In the genomic region with DNA sequence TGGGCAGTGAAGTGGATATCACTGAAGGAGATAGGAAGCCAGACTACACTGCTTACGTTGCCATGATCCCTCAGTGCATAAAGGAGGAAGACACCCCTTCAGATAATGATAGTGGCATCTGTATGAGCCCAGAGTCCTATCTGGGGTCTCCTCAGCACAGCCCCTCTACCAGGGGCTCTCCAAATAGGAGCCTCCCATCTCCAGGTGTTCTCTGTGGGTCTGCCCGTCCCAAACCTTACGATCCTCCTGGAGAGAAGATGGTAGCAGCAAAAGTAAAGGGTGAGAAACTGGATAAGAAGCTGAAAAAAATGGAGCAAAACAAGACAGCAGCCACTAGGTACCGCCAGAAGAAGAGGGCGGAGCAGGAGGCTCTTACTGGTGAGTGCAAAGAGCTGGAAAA, we compare ENCODE assay signal across 8 cellular contexts. TPM values are rescaled to one million over a fixed set of nuclear protein-coding genes. Genes with fewer than 3 reads are reported as not detected.
DNase-seq lines count a peak whose midpoint lies in the region; ATAC-seq and TF ChIP-seq lines count a peak whose summit lies in the region.
"Not testable (repeated sequence)": the region's sequence is repeated elsewhere in the genome, so short reads cannot be mapped to it uniquely, and the experiment has no call there.

No MANE protein-coding gene starts in this region.

- POLR2A ChIA-PET in A673 (lab: Charles Lee; ENCODE audit: low non-redundant PET): interaction anchor here (1.4 kb wide), 1 partner anchor 20 kb away, joined by 5 read pairs; a partner anchor contains a TSS
- POLR2A ChIA-PET in naive thymus-derived CD4-positive, alpha-beta T cell (lab: Charles Lee): interaction anchor here (0.9 to 6.1 kb wide), 12 partner anchors 9 to 522 kb away, joined by 3 to 105 read pairs (median 8); a partner anchor contains a TSS

- H3K27me3 ChIP-seq in A673 (replicated peaks; ENCODE audit: insufficient read depth, low read depth, low read length, poor library complexity); GM23338 (ENCODE audit: insufficient read depth); Peyer's patch; dorsolateral prefrontal cortex; right atrium auricular region; naive thymus-derived CD4-positive, alpha-beta T cell (ENCODE audit: control insufficient read depth in 2 of 2, insufficient read depth in 2 of 2, low read length in 2 of 2); spleen (replicated peaks in 1 of 7): not testable (repeated sequence)

- H3K27ac Mint-ChIP-seq in GM23338: peak overlapping the region; percentile 100
- H3K27ac Mint-ChIP-seq in activated T-helper 2 cell treated with anti-CD3 and anti-CD28 coated beads, Interferon-gamma antibody, Interleukin-2, Interleukin-4, amounts not matched to agents 10 μg/mL and 5 μg/mL and 100 μg/mL, durations not matched to agents 14 hours and 24 hours and 36 hours: peak overlapping the region; percentile 98
- peak overlapping the region; percentile 69 to 98 (median 95) for H3K27ac Mint-ChIP-seq in naive thymus-derived CD4-positive, alpha-beta T cell

- TF ChIP-seq POLR2A in Peyer's patch (IDR thresholded peaks at IDR 0.05); spleen (IDR thresholded peaks at IDR 0.05): not testable (repeated sequence)

- H3K4me1 Mint-ChIP-seq in GM23338: peaks cover 38% of the 10 kb centered on the region
- peaks cover 51% of the 10 kb centered on the region for H3K4me1 Mint-ChIP-seq in activated T-helper 2 cell treated with anti-CD3 and anti-CD28 coated beads, Interferon-gamma antibody, Interleukin-2, Interleukin-4, amounts not matched to agents 10 μg/mL and 5 μg/mL and 100 μg/mL, durations not matched to agents 14 hours and 24 hours and 36 hours (ENCODE audit: low read depth)
- peaks cover 42 to 71% (median 56%) of the 10 kb centered on the region in 7 donors for H3K4me1 Mint-ChIP-seq in naive thymus-derived CD4-positive, alpha-beta T cell

- H3K27me3 Mint-ChIP-seq in GM23338 (ENCODE audit: insufficient read depth, low read depth, poor library complexity): peaks cover 49% of the 10 kb centered on the region
- not testable (repeated sequence) for H3K27me3 Mint-ChIP-seq in activated T-helper 2 cell treated with anti-CD3 and anti-CD28 coated beads, Interferon-gamma antibody, Interleukin-2, Interleukin-4, amounts not matched to agents 10 μg/mL and 5 μg/mL and 100 μg/mL, durations not matched to agents 14 hours and 24 hours and 36 hours (ENCODE audit: low read depth); naive thymus-derived CD4-positive, alpha-beta T cell

- not testable (repeated sequence) for BruUV-seq in A673 (replicated peaks; lab: Mats Ljungman, UMichigan)

- 25 to 48% (median 29%) methylated on average over 5 of the region's 5 CpGs for WGBS in spleen, 5 donors

- CTCF ChIA-PET in A673 (lab: Charles Lee): not testable (repeated sequence)
- CTCF ChIA-PET in naive thymus-derived CD4-positive, alpha-beta T cell (lab: Charles Lee): interaction anchor here (0.7 to 1.5 kb wide), 4 partner anchors 7 to 111 kb away, joined by 4 to 5 read pairs (median 4); no protein-coding TSS in a partner anchor

- not testable (repeated sequence) for H2AFZ ChIP-seq in GM23338

- peak overlapping the region; percentile 96 for H3K4me2 ChIP-seq in GM23338

- peaks cover 11% of the 10 kb centered on the region; the same call in 2 of the 3 replicates for H3K9me3 Mint-ChIP-seq in GM23338
- H3K9me3 Mint-ChIP-seq in activated T-helper 2 cell treated with anti-CD3 and anti-CD28 coated beads, Interferon-gamma antibody, Interleukin-2, Interleukin-4, amounts not matched to agents 10 μg/mL and 5 μg/mL and 100 μg/mL, durations not matched to agents 14 hours and 24 hours and 36 hours: not testable (repeated sequence)
- peaks cover 0 to 17% (median 0%) of the 10 kb centered on the region in 11 donors for H3K9me3 Mint-ChIP-seq in naive thymus-derived CD4-positive, alpha-beta T cell

- DNase-seq in A673 (ENCODE audit: low spot score); GM23338 (ENCODE audit: low spot score); Peyer's patch; activated T-helper 2 cell treated with anti-CD3 and anti-CD28 coated beads, Interferon-gamma antibody, Interleukin-2, Interleukin-4, amounts not matched to agents 10 μg/mL and 5 μg/mL and 100 μg/mL, durations not matched to agents 14 hours and 24 hours and 36 hours (ENCODE audit: low spot score); dorsolateral prefrontal cortex; right atrium auricular region (ENCODE audit: low spot score); spleen: not testable (repeated sequence)
- peak in 1 of 9 donors; percentile 14 for DNase-seq in naive thymus-derived CD4-positive, alpha-beta T cell

- peaks cover 37% of the 10 kb centered on the region for H4K20me1 ChIP-seq in GM23338 (replicated peaks; ENCODE audit: insufficient read depth)

- H3K4me3 ChIP-seq in A673 (ENCODE audit: low read depth, low read length, poor library complexity, severe bottlenecking): peak overlapping the region; percentile 97
- peak overlapping the region; percentile 97 for H3K4me3 ChIP-seq in GM23338
- peak overlapping the region; percentile 96 to 100 (median 98) for H3K4me3 ChIP-seq in Peyer's patch
- H3K4me3 ChIP-seq in dorsolateral prefrontal cortex: peak overlapping the region in 58 of 59 donors; percentile 18 to 100 (median 99)
- H3K4me3 ChIP-seq in right atrium auricular region: peak overlapping the region; percentile 100
- H3K4me3 ChIP-seq in naive thymus-derived CD4-positive, alpha-beta T cell (ENCODE audit: low read length): peak overlapping the region; percentile 96
- H3K4me3 ChIP-seq in spleen: peak overlapping the region; percentile 82 to 100 (median 100)

- H3K4me3 Mint-ChIP-seq in GM23338: peak overlapping the region; percentile 92
- peak overlapping the region; percentile 96 for H3K4me3 Mint-ChIP-seq in activated T-helper 2 cell treated with anti-CD3 and anti-CD28 coated beads, Interferon-gamma antibody, Interleukin-2, Interleukin-4, amounts not matched to agents 10 μg/mL and 5 μg/mL and 100 μg/mL, durations not matched to agents 14 hours and 24 hours and 36 hours (ENCODE audit: low read depth)
- peak overlapping the region; percentile 83 to 99 (median 96) for H3K4me3 Mint-ChIP-seq in naive thymus-derived CD4-positive, alpha-beta T cell

- not testable (repeated sequence) for H3K9me2 ChIP-seq in GM23338 (ENCODE audit: insufficient read depth)

- not testable (repeated sequence) for TF ChIP-seq CTCF in A673 (conservative IDR thresholded peaks at IDR 0.05; ENCODE audit: low read depth, low read length); GM23338 (conservative IDR thresholded peaks at IDR 0.05; ENCODE audit: low read depth in 2 of 2); Peyer's patch (IDR thresholded peaks at IDR 0.05); dorsolateral prefrontal cortex (IDR thresholded peaks at IDR 0.05 in 54 of 56, conservative IDR thresholded peaks at IDR 0.05 in 2 of 56; ENCODE audit: low read depth in 1 of 56, partially characterized antibody in 56 of 56); right atrium auricular region (IDR thresholded peaks at IDR 0.05); spleen (IDR thresholded peaks at IDR 0.05 in 8 of 11, conservative IDR thresholded peaks at IDR 0.05 in 3 of 11)

- H3K27ac ChIP-seq in A673 (ENCODE audit: low read depth, low read length, poor library complexity, severe bottlenecking): peak overlapping the region; percentile 99
- H3K27ac ChIP-seq in GM23338 (ENCODE audit: low read depth): peak overlapping the region; percentile 100; the same call in 1 of the 2 replicates
- H3K27ac ChIP-seq in Peyer's patch: peak overlapping the region; percentile 97 to 99 (median 98)
- peak overlapping the region in 46 of 59 donors; percentile 3 to 100 (median 99) for H3K27ac ChIP-seq in dorsolateral prefrontal cortex
- H3K27ac ChIP-seq in right atrium auricular region: peak overlapping the region; percentile 99 to 100
- H3K27ac ChIP-seq in naive thymus-derived CD4-positive, alpha-beta T cell (ENCODE audit: low read depth, low read length): peak overlapping the region; percentile 84
- peak overlapping the region; percentile 13 to 99 (median 98) for H3K27ac ChIP-seq in spleen

- peaks cover 27% of the 10 kb centered on the region for H3K79me2 ChIP-seq in GM23338 (replicated peaks; ENCODE audit: insufficient read depth)

- H3K4me1 ChIP-seq in A673 (ENCODE audit: insufficient read depth, low read length, poor library complexity, severe bottlenecking): peaks cover 20% of the 10 kb centered on the region
- H3K4me1 ChIP-seq in GM23338 (ENCODE audit: insufficient read depth): peaks cover 26% of the 10 kb centered on the region
- peaks cover 0 to 50% (median 27%) of the 10 kb centered on the region in 4 donors for H3K4me1 ChIP-seq in Peyer's patch
- H3K4me1 ChIP-seq in right atrium auricular region: peaks cover 0 to 59% of the 10 kb centered on the region in 2 donors
- peaks cover 32 to 46% of the 10 kb centered on the region in 2 donors for H3K4me1 ChIP-seq in naive thymus-derived CD4-positive, alpha-beta T cell (ENCODE audit: control insufficient read depth in 2 of 2, insufficient read depth in 2 of 2, low read length in 2 of 2)
- peaks cover 51 to 82% (median 75%) of the 10 kb centered on the region in 6 donors for H3K4me1 ChIP-seq in spleen

- peaks cover 60% of the 10 kb centered on the region for H3F3A ChIP-seq in GM23338 (replicated peaks; ENCODE audit: low read depth)

- H3K36me3 ChIP-seq in A673 (ENCODE audit: insufficient read depth, low read length, poor library complexity, severe bottlenecking) (peaks cover 54% of the 10 kb centered on the region), GM23338 (ENCODE audit: insufficient read depth) (peaks cover 21% of the 10 kb centered on the region), Peyer's patch (peaks cover 0 to 40% (median 0%) of the 10 kb centered on the region in 3 donors), right atrium auricular region (peaks cover 53% of the 10 kb centered on the region), spleen (peaks cover 0 to 60% (median 46%) of the 10 kb centered on the region in 6 donors)
- peaks cover 0 to 50% (median 9%) of the 10 kb centered on the region in 3 experiments for H3K36me3 ChIP-seq in naive thymus-derived CD4-positive, alpha-beta T cell (ENCODE audit: control insufficient read depth in 2 of 3, insufficient read depth in 3 of 3, low read length in 3 of 3)

- H3K9me3 ChIP-seq in A673 (ENCODE audit: low read depth, low read length, poor library complexity, severe bottlenecking); Peyer's patch; right atrium auricular region; naive thymus-derived CD4-positive, alpha-beta T cell (ENCODE audit: control insufficient read depth in 2 of 3, low read length in 3 of 3); spleen: not testable (repeated sequence)

- not testable (repeated sequence) for ATAC-seq in GM23338; naive thymus-derived CD4-positive, alpha-beta T cell

- H3K36me3 Mint-ChIP-seq in GM23338 (ENCODE audit: low read depth): peaks cover 67% of the 10 kb centered on the region
- H3K36me3 Mint-ChIP-seq in activated T-helper 2 cell treated with anti-CD3 and anti-CD28 coated beads, Interferon-gamma antibody, Interleukin-2, Interleukin-4, amounts not matched to agents 10 μg/mL and 5 μg/mL and 100 μg/mL, durations not matched to agents 14 hours and 24 hours and 36 hours (ENCODE audit: low read depth): peaks cover 73% of the 10 kb centered on the region
- peaks cover 4 to 47% (median 31%) of the 10 kb centered on the region in 5 donors for H3K36me3 Mint-ChIP-seq in naive thymus-derived CD4-positive, alpha-beta T cell

- intact Hi-C loops in A673 (cut with micrococcal nuclease; ENCODE audit: unreplicated experiment): loop anchor here (10.0 kb wide), 1 partner anchor 127 kb away; a partner anchor contains a TSS
- intact Hi-C loops in activated T-helper 2 cell treated with anti-CD3 and anti-CD28 coated beads, Interferon-gamma antibody, Interleukin-2, Interleukin-4, amounts not matched to agents 10 μg/mL and 5 μg/mL and 100 μg/mL, durations not matched to agents 14 hours and 24 hours and 36 hours (cut with micrococcal nuclease); spleen (cut with DNase I; ENCODE audit: low total_unique reads): not testable (repeated sequence)
- intact Hi-C loops in dorsolateral prefrontal cortex (cut with DNase I): loop anchor here (5.0 to 10.0 kb wide), 4 partner anchors 125 to 757 kb away; a partner anchor contains a TSS
- intact Hi-C loops in naive thymus-derived CD4-positive, alpha-beta T cell (cut with micrococcal nuclease): loop anchor here (5.0 to 10.0 kb wide), 4 partner anchors 350 to 1763 kb away; a partner anchor contains a TSS

RNA-seq across cellular contexts. Expression of a gene that starts 1.7 kb away (rescaled TPM):
- total RNA-seq in A673 (2021) (476 and 573 TPM in 2 replicates), Peyer's patch (100 to 1,000 TPM; 222 to 550 (median 280) TPM), dorsolateral prefrontal cortex (100 to 1,000 TPM; 110 to 287 (median 161) TPM), right atrium auricular region (100 to 1,000 TPM; 155 to 256 TPM), spleen (100 to 1,000 TPM; 190 to 286 (median 256) TPM)
- 366 and 446 TPM in 2 replicates for total RNA-seq in GM23338 (2014; rRNA removed; shearing (Covaris generic))
- polyA plus RNA-seq in GM23338 (2016; fragmentation: Nextera tagmentation; extraction: Ambion mirVana) (553 and 628 TPM in 2 replicates), spleen (100 to 1,000 TPM; 341 to 414 (median 357) TPM)
- 339 and 348 TPM in 2 replicates for total RNA-seq in activated T-helper 2 cell treated with anti-CD3 and anti-CD28 coated beads, Interferon-gamma antibody, Interleukin-2, Interleukin-4, amounts not matched to agents 10 μg/mL and 5 μg/mL and 100 μg/mL, durations not matched to agents 14 hours and 24 hours and 36 hours
- total RNA-seq in naive thymus-derived CD4-positive, alpha-beta T cell: 100 to 1,000 TPM; 235 to 293 (median 244) TPM
- polyA plus RNA-seq in naive thymus-derived CD4-positive, alpha-beta T cell: 100 to 1,000 TPM in 1 of 2 donors, 10 to 100 TPM in 1; 68.9 to 118 TPM

RNA-seq across cellular contexts. Expression of a gene that starts 10.5 kb away (rescaled TPM):
- total RNA-seq in A673 (2021): 93.5 and 97.2 TPM in 2 replicates
- total RNA-seq in GM23338 (2014; rRNA removed; shearing (Covaris generic)): 153 and 169 TPM in 2 replicates
- polyA plus RNA-seq in GM23338 (2016; fragmentation: Nextera tagmentation; extraction: Ambion mirVana): 215 and 216 TPM in 2 replicates
- 100 to 1,000 TPM in 1 of 4 donors, 10 to 100 TPM in 3; 59.4 to 132 (median 93.7) TPM for total RNA-seq in Peyer's patch
- 76.9 and 78.4 TPM in 2 replicates for total RNA-seq in activated T-helper 2 cell treated with anti-CD3 and anti-CD28 coated beads, Interferon-gamma antibody, Interleukin-2, Interleukin-4, amounts not matched to agents 10 μg/mL and 5 μg/mL and 100 μg/mL, durations not matched to agents 14 hours and 24 hours and 36 hours
- total RNA-seq in dorsolateral prefrontal cortex: 100 to 1,000 TPM in 2 of 120 experiments, 10 to 100 TPM in 118; 44.3 to 109 (median 63.6) TPM
- 100 to 1,000 TPM in 1 of 2 donors, 10 to 100 TPM in 1; 88.1 to 135 TPM for total RNA-seq in right atrium auricular region
- 10 to 100 TPM; 35.2 to 67.4 (median 61.5) TPM for total RNA-seq in naive thymus-derived CD4-positive, alpha-beta T cell
- 100 to 1,000 TPM in 1 of 2 donors, 10 to 100 TPM in 1; 98.6 to 162 TPM for polyA plus RNA-seq in naive thymus-derived CD4-positive, alpha-beta T cell
- total RNA-seq in spleen: 100 to 1,000 TPM in 2 of 7 donors, 10 to 100 TPM in 5; 55.8 to 147 (median 57.3) TPM
- polyA plus RNA-seq in spleen: 100 to 1,000 TPM; 154 to 210 (median 181) TPM

RNA-seq across cellular contexts. Expression of a gene that starts 20.0 kb away (rescaled TPM):
- 47.1 and 55.1 TPM in 2 replicates for total RNA-seq in A673 (2021)
- 30.0 and 40.1 TPM in 2 replicates for total RNA-seq in GM23338 (2014; rRNA removed; shearing (Covaris generic))
- 12.2 and 13.2 TPM in 2 replicates for polyA plus RNA-seq in GM23338 (2016; fragmentation: Nextera tagmentation; extraction: Ambion mirVana)
- total RNA-seq in Peyer's patch: 10 to 100 TPM; 16.5 to 51.0 (median 41.3) TPM
- total RNA-seq in activated T-helper 2 cell treated with anti-CD3 and anti-CD28 coated beads, Interferon-gamma antibody, Interleukin-2, Interleukin-4, amounts not matched to agents 10 μg/mL and 5 μg/mL and 100 μg/mL, durations not matched to agents 14 hours and 24 hours and 36 hours: 46.9 and 47.5 TPM in 2 replicates
- total RNA-seq in dorsolateral prefrontal cortex: 10 to 100 TPM; 21.3 to 40.7 (median 28.0) TPM
- total RNA-seq in right atrium auricular region: 10 to 100 TPM; 14.4 to 22.1 TPM
- 10 to 100 TPM; 17.5 to 42.3 (median 37.3) TPM for total RNA-seq in naive thymus-derived CD4-positive, alpha-beta T cell
- 10 to 100 TPM; 27.8 to 33.2 TPM for polyA plus RNA-seq in naive thymus-derived CD4-positive, alpha-beta T cell
- 10 to 100 TPM; 24.4 to 31.4 (median 27.5) TPM for total RNA-seq in spleen
- polyA plus RNA-seq in spleen: 10 to 100 TPM in 1 of 3 donors, 1 to 10 TPM in 2; 5.8 to 11.2 (median 6.7) TPM

RNA-seq across cellular contexts. Expression of a gene that starts 48.5 kb away (rescaled TPM):
- total RNA-seq in A673 (2021) (0.90 and 1.4 TPM in 2 replicates), Peyer's patch (1 to 10 TPM in 3 of 4 donors, under 1 TPM in 1; 0.95 to 6.6 (median 1.6) TPM), dorsolateral prefrontal cortex (10 to 100 TPM in 119 of 120 experiments, 1 to 10 TPM in 1; 7.4 to 42.2 (median 25.6) TPM), right atrium auricular region (under 1 TPM in 1 of 2 donors, not detected in 1; 0.08 TPM), spleen (1 to 10 TPM in 5 of 7 donors, under 1 TPM in 2; 0.66 to 4.1 (median 1.4) TPM)
- total RNA-seq in GM23338 (2014; rRNA removed; shearing (Covaris generic)): 1.7 and 2.4 TPM in 2 replicates
- polyA plus RNA-seq in GM23338 (2016; fragmentation: Nextera tagmentation; extraction: Ambion mirVana) (0.42 and 0.47 TPM in 2 replicates), spleen (under 1 TPM; 0.24 to 0.83 (median 0.43) TPM)
- total RNA-seq in activated T-helper 2 cell treated with anti-CD3 and anti-CD28 coated beads, Interferon-gamma antibody, Interleukin-2, Interleukin-4, amounts not matched to agents 10 μg/mL and 5 μg/mL and 100 μg/mL, durations not matched to agents 14 hours and 24 hours and 36 hours: 0.09 TPM in 2 replicates
- total RNA-seq in naive thymus-derived CD4-positive, alpha-beta T cell: 10 to 100 TPM in 4 of 5 experiments, 1 to 10 TPM in 1; 4.5 to 51.2 (median 30.9) TPM
- polyA plus RNA-seq in naive thymus-derived CD4-positive, alpha-beta T cell: 1 to 10 TPM in 1 of 2 donors, under 1 TPM in 1; 0.40 to 1.8 TPM
